In genomic region chr6:115554060-115554459, GRCh38 we compare ENCODE assay signal across 24 cellular contexts.
"Had no signal": no experiment of that assay in that cellular context is flagged by ENCODE, and none has a peak within 500 bp of the region (broad histone marks: within the 10 kb centered on the region; RNA-seq: fewer than 3 reads in every experiment).

No MANE protein-coding gene starts in this region.

- H3K9ac ChIP-seq: KMS-11 had no signal

- H3K27ac ChIP-seq: KMS-11, PC-9, Peyer's patch, SJCRH30, SK-N-MC had no signal

- DNase-seq: Kasumi-1, MM.1S, NCI-H1092 treated with DMSO at 0.1 percent for 48 hours, NCI-H1436, NCI-H187, NCI-H2029, NCI-H2081 treated with DMSO at 0.1 percent for 48 hours, NCI-H2171, NCI-H226, NCI-H446, NCI-H510A, NCI-H524 treated with DMSO at 0.1 percent for 48 hours, NCI-H69, NCI-H774, OCI-M1, PC-9, Peyer's patch, SHP77 treated with DMSO at 0.1 percent for 48 hours, SJCRH30 had no signal

- H2AFZ ChIP-seq: PC-9 had no signal

- H3K4me3 Mint-ChIP-seq: IgD-negative memory B cell had no signal

- H3K9me3 ChIP-seq: Peyer's patch, SJCRH30 had no signal

- H3K4me3 ChIP-seq: K562, PC-9, Peyer's patch, SJCRH30, SK-N-MC had no signal

- ATAC-seq: K562, Right ventricle myocardium inferior had no signal

- H3K36me3 ChIP-seq: Peyer's patch, SJCRH30 had no signal

- H3K4me2 ChIP-seq: KMS-11, PC-9 had no signal

- H3K27ac Mint-ChIP-seq: IgD-negative memory B cell had no signal

- H3K4me1 ChIP-seq: Peyer's patch had no signal

- H3K36me3 Mint-ChIP-seq: IgD-negative memory B cell had no signal

- H3K27me3 ChIP-seq: Peyer's patch, SJCRH30 had no signal

- H3K27me3 Mint-ChIP-seq: IgD-negative memory B cell had no signal

- H3K4me1 Mint-ChIP-seq: IgD-negative memory B cell had no signal
